22 cellular contexts compared by ENCODE assay signal in the genomic region with DNA sequence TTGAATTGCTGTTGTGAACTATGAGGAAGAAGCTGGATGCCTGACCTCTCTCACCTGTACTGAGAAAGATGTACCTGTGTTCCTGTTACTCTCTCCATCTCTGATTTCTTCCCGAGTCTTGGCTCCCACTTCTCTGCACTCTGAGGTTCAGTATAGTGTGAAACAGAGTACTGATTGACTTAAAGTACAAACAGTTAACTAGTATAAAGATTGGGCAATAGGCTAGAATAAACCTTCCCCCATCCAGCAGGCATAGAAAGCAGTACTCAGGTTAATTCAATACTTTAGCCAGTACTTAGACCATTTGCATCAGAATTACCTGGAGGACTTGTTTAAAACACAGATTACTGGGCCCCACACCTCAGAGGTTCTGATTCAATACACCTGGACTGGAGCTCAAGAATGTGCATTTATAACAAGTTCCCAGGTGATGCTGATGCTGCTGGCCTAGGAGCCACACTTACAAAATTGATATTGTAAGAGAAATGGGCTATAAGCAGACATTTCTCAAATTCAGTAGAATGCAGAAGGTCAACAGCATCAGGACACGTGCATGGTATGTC. TPM values are rescaled to one million over a fixed set of nuclear protein-coding genes. Genes with fewer than 3 reads are reported as not detected.
DNase-seq lines count a peak whose midpoint lies in the region; ATAC-seq, FAIRE-seq and TF ChIP-seq lines count a peak whose summit lies in the region.
"Had no signal": no experiment of that assay in that cellular context is flagged by ENCODE, and none has a peak within 500 bp of the region (broad histone marks: within the 10 kb centered on the region; RNA-seq: fewer than 3 reads in every experiment).

No MANE protein-coding gene starts in this region.

- H3K27ac Mint-ChIP-seq in activated T-cell treated with anti-CD3 and anti-CD28 coated beads, Interleukin-2, amount 50 U/mL, for 72 hours = no peak overlapping the region
- H3K27ac Mint-ChIP-seq: CD4-positive, CD25-positive, alpha-beta regulatory T cell had no signal

- H3K36me3 Mint-ChIP-seq in activated T-cell treated with anti-CD3 and anti-CD28 coated beads, Interleukin-2, amount 50 U/mL, for 72 hours (ENCODE audit: insufficient read depth in 2 of 2) = no peaks in the 10 kb centered on the region
- H3K36me3 Mint-ChIP-seq: CD4-positive, CD25-positive, alpha-beta regulatory T cell had no signal

- H3K9ac ChIP-seq in HUES64 (ENCODE audit: low read depth, low read length) (no peak overlapping the region), iPS-20b (ENCODE audit: low read depth, low read length) (peak overlapping the region; percentile 18; the same call in 1 of the 2 replicates)
- H3K9ac ChIP-seq: BLaER1 had no signal

- 83% methylated on average over 2 of the region's 2 CpGs for WGBS in HUES64

- H3K27me3 Mint-ChIP-seq in activated T-cell treated with anti-CD3 and anti-CD28 coated beads, Interleukin-2, amount 50 U/mL, for 72 hours (ENCODE audit: low read depth) = no peaks in the 10 kb centered on the region
- H3K27me3 Mint-ChIP-seq: CD4-positive, CD25-positive, alpha-beta regulatory T cell had no signal

- H3K4me1 Mint-ChIP-seq in activated T-cell treated with anti-CD3 and anti-CD28 coated beads, Interleukin-2, amount 50 U/mL, for 72 hours (ENCODE audit: low read depth) = peaks cover 14% of the 10 kb centered on the region
- H3K4me1 Mint-ChIP-seq: CD4-positive, CD25-positive, alpha-beta regulatory T cell had no signal

- H3K9me3 ChIP-seq in HUES64 (ENCODE audit: insufficient read depth, low read depth, low read length) (no peaks in the 10 kb centered on the region), iPS-20b (ENCODE audit: insufficient read depth, low read depth, low read length) (no peaks in the 10 kb centered on the region)
- H3K9me3 ChIP-seq: BLaER1 had no signal

- H3K4me3 ChIP-seq in HUES64 (ENCODE audit: low read length) (peak overlapping the region; percentile 17; the same call in 1 of the 2 replicates), iPS-20b (ENCODE audit: low read length) (peak overlapping the region; percentile 27; the same call in 1 of the 2 replicates), foreskin fibroblast (ENCODE audit: low read depth in 1 of 2, low read length in 2 of 2) (no peak overlapping the region)
- H3K4me3 ChIP-seq: BLaER1 had no signal

- TF ChIP-seq CTCF in foreskin fibroblast (IDR thresholded peaks at IDR 0.05; ENCODE audit: low read depth, low read length) = no peak

- H3K9me3 Mint-ChIP-seq in activated T-cell treated with anti-CD3 and anti-CD28 coated beads, Interleukin-2, amount 50 U/mL, for 72 hours = no peaks in the 10 kb centered on the region

- H3K4me3 Mint-ChIP-seq in activated T-cell treated with anti-CD3 and anti-CD28 coated beads, Interleukin-2, amount 50 U/mL, for 72 hours = no peak overlapping the region
- H3K4me3 Mint-ChIP-seq: CD4-positive, CD25-positive, alpha-beta regulatory T cell had no signal

- H3K36me3 ChIP-seq in HUES64 (ENCODE audit: insufficient read depth, low read length) = no peaks in the 10 kb centered on the region
- no peaks in the 10 kb centered on the region for H3K36me3 ChIP-seq in iPS-20b (ENCODE audit: insufficient read depth, low read depth, low read length)
- H3K36me3 ChIP-seq: BLaER1 had no signal

- H3K27ac ChIP-seq in HUES64 (ENCODE audit: low read depth, low read length) (peak overlapping the region; percentile 46; the same call in 1 of the 2 replicates), caudate nucleus (ENCODE audit: low read depth, low read length) (peak overlapping the region; percentile 29), iPS-20b (ENCODE audit: low read length) (no peak overlapping the region)
- H3K27ac ChIP-seq: BLaER1, RWPE1 had no signal

- DNase-seq in caudate nucleus (lab: John Stamatoyannopoulos, UW) = no peak
- no peak for DNase-seq in urothelium cell line (ENCODE audit: low spot score)
- no peak for DNase-seq in activated T-cell treated with anti-CD3 and anti-CD28 coated beads, Interleukin-2, amount 50 U/mL, for 72 hours
- no peak for DNase-seq in foreskin fibroblast
- DNase-seq: CD4-positive, CD25-positive, alpha-beta regulatory T cell; H7; Karpas-422; NCI-H1092; NCI-H1417 treated with DMSO at 0.1 percent for 48 hours; NCI-H1694 treated with DMSO at 0.1 percent for 48 hours; NCI-H2081; NCI-H2227 treated with DMSO at 0.1 percent for 48 hours; NCI-H526 treated with DMSO at 0.1 percent for 48 hours; SHP77 had no signal

- FAIRE-seq in urothelium cell line (lab: Jason Lieb, UNC) = peak; percentile 44
- FAIRE-seq: A204.1, D721Med had no signal

- ATAC-seq in activated T-cell treated with anti-CD3 and anti-CD28 coated beads, Interleukin-2, amount 50 U/mL, for 72 hours (replicated peaks in 1 of 2) = no peak
- no peak for ATAC-seq in HG02642 (IDR thresholded peaks at IDR 0.05; ENCODE audit: poor library complexity, unreplicated experiment)
- ATAC-seq: Panc1 had no signal

- no peaks in the 10 kb centered on the region for H3K27me3 ChIP-seq in HUES64 (ENCODE audit: insufficient read depth, low read length)
- no peaks in the 10 kb centered on the region for H3K27me3 ChIP-seq in iPS-20b (ENCODE audit: insufficient read depth, low read length)
- H3K27me3 ChIP-seq: BLaER1 had no signal

- H3K4me1 ChIP-seq in HUES64 (ENCODE audit: insufficient read depth, low read length) (peaks cover 31% of the 10 kb centered on the region), iPS-20b (ENCODE audit: insufficient read depth, low read length) (peaks cover 16% of the 10 kb centered on the region; the same call in 1 of the 2 replicates)
- H3K4me1 ChIP-seq: BLaER1 had no signal

RNA-seq across cellular contexts. Expression of a gene that starts 51.6 kb away (rescaled TPM):
- 24.5 TPM for polyA plus RNA-seq in HUES64 (2013, experiment 1 of 2)
- 33.9 TPM for polyA plus RNA-seq in HUES64 (2013, experiment 2 of 2)
- 10 to 100 TPM; 33.3 to 51.4 TPM for total RNA-seq in activated T-cell treated with anti-CD3 and anti-CD28 coated beads, Interleukin-2, amount 50 U/mL, for 72 hours

Comparison
In these comparisons a context has a peak if more than half of its experiments do, and no peak if none do; other contexts are left out.
1. H3K4me3 ChIP-seq: peak in HUES64 (single experiment) and iPS-20b (single experiment); none in foreskin fibroblast (0 of 2).